ENCODE assay signal across 12 cellular contexts in genomic region chr2:9738062-9738717, GRCh38.
DNase-seq lines count a peak whose midpoint lies in the region; ATAC-seq and TF ChIP-seq lines count a peak whose summit lies in the region.
"Had no signal": no experiment of that assay in that cellular context is flagged by ENCODE, and none has a peak within 500 bp of the region (broad histone marks: within the 10 kb centered on the region; RNA-seq: fewer than 3 reads in every experiment).

No MANE protein-coding gene starts in this region.

- peaks cover 1% of the 10 kb centered on the region for H3K36me3 Mint-ChIP-seq in activated CD4-positive, alpha-beta T cell treated with anti-CD3 and anti-CD28 coated beads, Interleukin-2, amount 10 ng/mL, durations not matched to agents 24 days and 14 days (ENCODE audit: low read depth)
- no peaks in the 10 kb centered on the region for H3K36me3 Mint-ChIP-seq in stimulated activated effector memory CD8-positive, alpha-beta T cell treated with anti-CD3 and anti-CD28 coated beads, Interleukin-12 subunit alpha, Interleukin-12 subunit beta, amount 100 ng/mL, for 72 hours

- TF ChIP-seq CTCF in esophagus squamous epithelium (IDR thresholded peaks at IDR 0.05) (no peak), OCI-LY7 (conservative IDR thresholded peaks at IDR 0.05; ENCODE audit: low read length) (no peak)

- H3K36me3 ChIP-seq in esophagus squamous epithelium: no peaks in the 10 kb centered on the region
- no peaks in the 10 kb centered on the region for H3K36me3 ChIP-seq in OCI-LY7 (ENCODE audit: insufficient read depth, low read length)
- H3K36me3 ChIP-seq: thoracic aorta had no signal

- POLR2A ChIA-PET in OCI-LY7 (lab: Charles Lee): no interaction called here

- no peak for DNase-seq in activated CD4-positive, alpha-beta T cell treated with anti-CD3 and anti-CD28 coated beads, Interleukin-2, amount 10 ng/mL, durations not matched to agents 24 days and 14 days
- DNase-seq in activated CD4-positive, alpha-beta T cell treated with anti-CD3 and anti-CD28 coated beads, Interleukin-2, amount 50 U/mL, for 4 hours: no peak
- DNase-seq in esophagus squamous epithelium (lab: John Stamatoyannopoulos, UW): no peak
- DNase-seq in stimulated activated effector memory CD8-positive, alpha-beta T cell treated with anti-CD3 and anti-CD28 coated beads, Interleukin-12 subunit alpha, Interleukin-12 subunit beta, amount 100 ng/mL, for 72 hours (ENCODE audit: low spot score in 2 of 2): no peak
- no peak for DNase-seq in SW480 (ENCODE audit: low spot score)
- no peak for DNase-seq in OCI-LY7 (ENCODE audit: low spot score)
- DNase-seq: DMS79, NCI-H1694 had no signal

- H3K4me2 ChIP-seq in OCI-LY7 (ENCODE audit: low read length): no peak overlapping the region

- TF ChIP-seq POLR2A in esophagus squamous epithelium (IDR thresholded peaks at IDR 0.05): no peak

- peaks cover 41% of the 10 kb centered on the region for H3K4me1 Mint-ChIP-seq in activated CD4-positive, alpha-beta T cell treated with anti-CD3 and anti-CD28 coated beads, Interleukin-2, amount 10 ng/mL, durations not matched to agents 24 days and 14 days
- peaks cover 55% of the 10 kb centered on the region for H3K4me1 Mint-ChIP-seq in stimulated activated effector memory CD8-positive, alpha-beta T cell treated with anti-CD3 and anti-CD28 coated beads, Interleukin-12 subunit alpha, Interleukin-12 subunit beta, amount 100 ng/mL, for 72 hours

- H3K9me2 ChIP-seq in OCI-LY7 (ENCODE audit: insufficient read depth, low read length): no peaks in the 10 kb centered on the region

- H3K27ac Mint-ChIP-seq in activated CD4-positive, alpha-beta T cell treated with anti-CD3 and anti-CD28 coated beads, Interleukin-2, amount 10 ng/mL, durations not matched to agents 24 days and 14 days: peak overlapping the region; percentile 9
- H3K27ac Mint-ChIP-seq in stimulated activated effector memory CD8-positive, alpha-beta T cell treated with anti-CD3 and anti-CD28 coated beads, Interleukin-12 subunit alpha, Interleukin-12 subunit beta, amount 100 ng/mL, for 72 hours: peak overlapping the region; percentile 94

- BruUV-seq in OCI-LY7 (replicated peaks; lab: Mats Ljungman, UMichigan): no TSS peak

- H2AFZ ChIP-seq in OCI-LY7 (ENCODE audit: low read length): no peak overlapping the region

- H3K27ac ChIP-seq in esophagus squamous epithelium (peak overlapping the region; percentile 34 to 81 (median 74)), OCI-LY7 (ENCODE audit: low read depth, low read length, poor library complexity, severe bottlenecking) (no peak overlapping the region)

- ATAC-seq in HG03378 (IDR thresholded peaks at IDR 0.05; ENCODE audit: unreplicated experiment) (peak; percentile 18), GM18519 (IDR thresholded peaks at IDR 0.05; ENCODE audit: low FRiP score, unreplicated experiment) (no peak)
- no peak for ATAC-seq in stimulated activated effector memory CD8-positive, alpha-beta T cell treated with anti-CD3 and anti-CD28 coated beads, Interleukin-12 subunit alpha, Interleukin-12 subunit beta, amount 100 ng/mL, for 72 hours
- ATAC-seq: SK-N-SH treated with all-trans-retinoic acid at 6 μM for 48 hours had no signal

- no peak overlapping the region for H3K4me3 ChIP-seq in esophagus squamous epithelium
- H3K4me3 ChIP-seq in OCI-LY7 (ENCODE audit: low read depth, low read length, poor library complexity, severe bottlenecking): no peak overlapping the region

- no peak overlapping the region for H3K4me3 Mint-ChIP-seq in activated CD4-positive, alpha-beta T cell treated with anti-CD3 and anti-CD28 coated beads, Interleukin-2, amount 10 ng/mL, durations not matched to agents 24 days and 14 days
- peak overlapping the region; percentile 75 for H3K4me3 Mint-ChIP-seq in stimulated activated effector memory CD8-positive, alpha-beta T cell treated with anti-CD3 and anti-CD28 coated beads, Interleukin-12 subunit alpha, Interleukin-12 subunit beta, amount 100 ng/mL, for 72 hours

- H3K9me3 Mint-ChIP-seq in activated CD4-positive, alpha-beta T cell treated with anti-CD3 and anti-CD28 coated beads, Interleukin-2, amount 10 ng/mL, durations not matched to agents 24 days and 14 days: peaks cover 14% of the 10 kb centered on the region
- peaks cover 7% of the 10 kb centered on the region for H3K9me3 Mint-ChIP-seq in stimulated activated effector memory CD8-positive, alpha-beta T cell treated with anti-CD3 and anti-CD28 coated beads, Interleukin-12 subunit alpha, Interleukin-12 subunit beta, amount 100 ng/mL, for 72 hours

- no peaks in the 10 kb centered on the region for H3K79me2 ChIP-seq in OCI-LY7 (ENCODE audit: insufficient read depth, low read depth, low read length)

- H3K27me3 Mint-ChIP-seq in activated CD4-positive, alpha-beta T cell treated with anti-CD3 and anti-CD28 coated beads, Interleukin-2, amount 10 ng/mL, durations not matched to agents 24 days and 14 days: peaks cover 6% of the 10 kb centered on the region

- 66 to 71% methylated on average over 9 of the region's 9 CpGs for WGBS in esophagus squamous epithelium, 2 donors

- H3K4me1 ChIP-seq in esophagus squamous epithelium (peaks cover 4 to 18% (median 5%) of the 10 kb centered on the region in 3 donors), OCI-LY7 (ENCODE audit: insufficient read depth, low read length, poor library complexity, severe bottlenecking) (no peaks in the 10 kb centered on the region)

- intact Hi-C loops in activated CD4-positive, alpha-beta T cell treated with anti-CD3 and anti-CD28 coated beads, Interleukin-2, amount 10 ng/mL, durations not matched to agents 24 days and 14 days (cut with micrococcal nuclease): no loop called here
- intact Hi-C loops in esophagus squamous epithelium (cut with DNase I): no loop called here
- intact Hi-C loops in OCI-LY7 (cut with micrococcal nuclease; ENCODE audit: unreplicated experiment): no loop called here

- H4K20me1 ChIP-seq in OCI-LY7 (ENCODE audit: insufficient read depth, low read length): no peaks in the 10 kb centered on the region

- no peaks in the 10 kb centered on the region for H3K27me3 ChIP-seq in esophagus squamous epithelium

- CTCF ChIA-PET in OCI-LY7 (lab: Charles Lee; ENCODE audit: unreplicated experiment): no interaction called here

- H3K9me3 ChIP-seq in esophagus squamous epithelium: peaks cover 0 to 6% (median 0%) of the 10 kb centered on the region in 3 donors
- H3K9me3 ChIP-seq in OCI-LY7 (ENCODE audit: low read length): no peaks in the 10 kb centered on the region
